In the genomic region with DNA sequence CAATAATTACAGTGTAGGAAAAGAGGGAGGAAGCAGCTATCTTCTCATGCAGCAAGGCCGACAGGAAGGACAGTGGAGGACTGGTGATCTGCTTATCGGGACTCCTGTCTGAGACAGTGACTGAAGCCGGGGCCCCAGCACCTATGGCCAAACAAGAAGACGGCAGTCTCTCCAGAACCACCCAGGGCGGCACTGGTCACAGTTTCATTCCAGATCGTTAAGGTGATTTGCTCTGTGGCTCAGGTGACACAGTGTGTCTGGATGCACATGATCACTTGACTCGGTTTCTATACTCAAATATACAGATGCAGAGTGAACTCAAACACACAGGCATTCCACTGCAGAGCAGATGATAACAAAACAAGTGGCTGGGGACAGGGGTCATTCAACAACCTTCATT, we compare ENCODE assay signal across 24 cellular contexts. TPM values are rescaled to one million over a fixed set of nuclear protein-coding genes. Genes with fewer than 3 reads are reported as not detected.
DNase-seq lines count a peak whose midpoint lies in the region; ATAC-seq and TF ChIP-seq lines count a peak whose summit lies in the region.
"Had no signal": no experiment of that assay in that cellular context is flagged by ENCODE, and none has a peak within 500 bp of the region (broad histone marks: within the 10 kb centered on the region; RNA-seq: fewer than 3 reads in every experiment).

No MANE protein-coding gene starts in this region.

- ATAC-seq in Panc1 (no peak), psoas muscle (no peak), GM21367 (IDR thresholded peaks at IDR 0.05; ENCODE audit: unreplicated experiment) (no peak)
- ATAC-seq: body of pancreas, foreskin keratinocyte, PC-3 had no signal

- H3K27ac ChIP-seq in Panc1 (ENCODE audit: low read length) (no peak overlapping the region), esophagus muscularis mucosa (replicated peaks in 1 of 4) (peak overlapping the region in 3 of 4 donors; percentile 72 to 83 (median 80)), psoas muscle (peak overlapping the region; percentile 80)
- H3K27ac ChIP-seq: body of pancreas, C4-2B, foreskin keratinocyte, neutrophil, VCaP had no signal

- no peak for TF ChIP-seq POLR2A in esophagus muscularis mucosa (IDR thresholded peaks at IDR 0.05; ENCODE audit: low read depth)

- no peaks in the 10 kb centered on the region for H3K9me3 ChIP-seq in Panc1 (ENCODE audit: control insufficient read depth, insufficient read depth, low read depth, low read length)
- no peaks in the 10 kb centered on the region for H3K9me3 ChIP-seq in esophagus muscularis mucosa
- H3K9me3 ChIP-seq in psoas muscle = no peaks in the 10 kb centered on the region
- H3K9me3 ChIP-seq: body of pancreas, HAP-1, neutrophil had no signal

- H3K36me3 ChIP-seq in H7 (replicated peaks; ENCODE audit: control insufficient read depth, insufficient read depth, low read length) (0 out of 2 replicates have a peak, but pooled peaks cover 3% of the 10 kb centered on the region), Panc1 (ENCODE audit: control insufficient read depth, insufficient read depth, low read length) (peaks cover 4% of the 10 kb centered on the region), esophagus muscularis mucosa (peaks cover 6 to 40% (median 22%) of the 10 kb centered on the region in 4 donors), psoas muscle (ENCODE audit: insufficient read depth in 1 of 2, low read depth in 1 of 2) (peaks cover 0 to 37% of the 10 kb centered on the region in 2 donors)

- DNase-seq in H7 (peak; percentile 20), Panc1 (ENCODE audit: low read depth, low spot score) (no peak), esophagus muscularis mucosa (ENCODE audit: extremely low spot score) (no peak), psoas muscle (no peak), SHP77 treated with DMSO at 0.1 percent for 48 hours (lab: John Stamatoyannopoulos, UW) (no peak), AG20443 (ENCODE audit: low spot score) (no peak)
- DNase-seq: activated CD4-positive, alpha-beta T cell treated with anti-CD3 and anti-CD28 coated beads, Interleukin-2, amount 10 ng/mL, durations not matched to agents 24 days and 14 days; activated naive CD4-positive, alpha-beta T cell; activated T-cell treated with anti-CD3 and anti-CD28 coated beads, Interleukin-2, amount 50 U/mL, for 48 hours; body of pancreas; Calu3; effector CD8-positive, alpha-beta T cell; foreskin keratinocyte; kidney glomerular epithelial cell; mesenchymal stem cell; NCI-H446 treated with DMSO at 0.1 percent for 48 hours; PC-3; small intestine; stimulated activated CD4-positive, alpha-beta T cell treated with anti-CD3 and anti-CD28 coated beads, Interleukin-2, amount 100 ng/mL, for 24 hours had no signal

- WGBS in esophagus muscularis mucosa = 87% methylated on average over 6 of the region's 7 CpGs
- 73 to 91% (median 82%) methylated on average over 7 of the region's 7 CpGs for WGBS in psoas muscle, 3 donors

- CTCF ChIA-PET in Panc1 (lab: Charles Lee) = no interaction called here

- POLR2A ChIA-PET in Panc1 (lab: Charles Lee) = no interaction called here

- no peak for TF ChIP-seq CTCF in Panc1 (IDR thresholded peaks at IDR 0.05)
- TF ChIP-seq CTCF in esophagus muscularis mucosa (IDR thresholded peaks at IDR 0.05) = no peak
- no peak for TF ChIP-seq CTCF in psoas muscle (IDR thresholded peaks at IDR 0.05)

- intact Hi-C loops in Panc1 (cut with micrococcal nuclease; ENCODE audit: unreplicated experiment) (no loop called here), esophagus muscularis mucosa (cut with DNase I) (no loop called here), psoas muscle (cut with DNase I) (no loop called here)

- in situ Hi-C loops in Panc1 (cut with HindIII; ENCODE audit: low pct_unique_long_range_greater_than_20kb, low sequenced_read_pairs) = no loop called here

- no peaks in the 10 kb centered on the region for H3K4me1 ChIP-seq in Panc1 (ENCODE audit: control insufficient read depth, insufficient read depth, low read length)
- peaks cover 58 to 74% (median 68%) of the 10 kb centered on the region in 4 donors for H3K4me1 ChIP-seq in esophagus muscularis mucosa
- peaks cover 27% of the 10 kb centered on the region for H3K4me1 ChIP-seq in psoas muscle
- H3K4me1 ChIP-seq: body of pancreas, foreskin keratinocyte, HAP-1 had no signal

- no peak for TF ChIP-seq EP300 in esophagus muscularis mucosa (IDR thresholded peaks at IDR 0.05)

- H3K4me3 ChIP-seq in H7 (ENCODE audit: insufficient read depth, low read depth, low read length) (no peak overlapping the region), Panc1 (ENCODE audit: low read depth in 2 of 2, low read length in 2 of 2) (no peak overlapping the region), esophagus muscularis mucosa (no peak overlapping the region), psoas muscle (no peak overlapping the region)
- H3K4me3 ChIP-seq: body of pancreas, HAP-1 had no signal

- BruUV-seq in Panc1 (replicated peaks; lab: Mats Ljungman, UMichigan) = TSS peak; percentile 6

- H3K27me3 ChIP-seq in H7 (ENCODE audit: control insufficient read depth, insufficient read depth, low read length) (no peaks in the 10 kb centered on the region), Panc1 (ENCODE audit: control insufficient read depth, insufficient read depth, low read length) (no peaks in the 10 kb centered on the region), esophagus muscularis mucosa (no peaks in the 10 kb centered on the region), psoas muscle (ENCODE audit: insufficient read depth in 3 of 3, low read length in 2 of 3) (no peaks in the 10 kb centered on the region)
- H3K27me3 ChIP-seq: body of pancreas, foreskin keratinocyte, neutrophil had no signal

RNA-seq across cellular contexts. Expression of gene CORO1C, which starts 52.1 kb away (rescaled TPM):
- 52.2 and 55.5 TPM in 2 replicates for total RNA-seq in H7 (2014; rRNA removed; shearing (Covaris generic))
- total RNA-seq in Panc1 (2021; ENCODE audit: unreplicated experiment) (165 TPM), esophagus muscularis mucosa (100 to 1,000 TPM; 221 to 441 (median 315) TPM), psoas muscle (10 to 100 TPM; 32.4 to 67.1 (median 59.2) TPM)
- 86.7 TPM for polyA plus RNA-seq in Panc1 (2012; ENCODE audit: insufficient read length)
- polyA plus RNA-seq in psoas muscle = 10 to 100 TPM; 16.9 to 40.5 (median 19.4) TPM
